In the genomic region with DNA sequence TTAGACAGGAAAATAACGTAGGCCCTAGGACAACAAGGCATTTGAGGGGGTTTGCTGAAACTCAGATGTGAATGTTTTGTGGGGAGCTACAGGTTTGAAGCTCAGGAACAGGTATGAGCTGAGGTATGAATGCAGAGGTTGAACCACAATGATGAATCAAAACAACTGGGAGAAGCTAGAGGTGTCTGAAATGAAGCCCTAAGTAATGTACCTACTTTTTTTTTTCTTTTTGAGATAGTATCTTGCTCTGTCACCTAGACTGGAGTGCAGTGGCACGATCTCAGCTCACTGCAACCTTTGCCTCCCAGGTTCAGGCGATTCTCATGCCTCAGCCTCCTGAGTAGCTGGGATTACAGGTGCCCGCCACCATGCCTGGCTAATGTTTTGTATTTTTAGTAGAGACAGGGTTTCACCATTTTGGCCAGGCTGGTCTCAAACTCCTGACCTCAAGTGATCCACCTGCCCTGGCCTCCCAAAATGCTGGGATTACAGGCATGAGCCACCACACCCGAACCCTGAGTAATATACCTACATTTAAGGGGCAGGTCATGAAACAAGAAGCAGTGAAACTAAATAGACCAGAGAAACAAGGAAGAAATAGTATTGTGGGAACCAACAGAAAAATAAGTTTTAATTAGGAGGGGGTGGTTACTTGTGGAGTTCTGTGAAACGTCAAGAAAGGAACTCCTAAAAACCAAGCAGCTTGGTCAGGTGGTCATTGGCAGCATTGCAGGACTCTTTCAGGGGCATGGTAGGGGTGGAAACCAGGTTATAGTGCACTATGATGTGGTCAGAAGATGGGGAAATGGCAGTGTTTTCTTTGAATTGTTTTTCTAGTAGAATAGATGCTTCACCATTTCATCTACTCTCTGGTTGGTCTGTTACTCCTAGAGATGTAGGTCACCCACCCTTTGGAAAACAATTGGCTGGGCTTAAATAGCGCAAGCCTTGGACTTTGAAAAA, we compare ENCODE assay signal across 1 cellular context.
TF ChIP-seq lines count a peak whose summit lies in the region.

No MANE protein-coding gene starts in this region.

TF ChIP-seq in H1, 55 proteins besides CTCF, POLR2A, EP300 and RAD21:
- TF ChIP-seq KDM5A (IDR thresholded peaks at IDR 0.05; ENCODE audit: low read length) (no peak), YY1 (IDR thresholded peaks at IDR 0.05; ENCODE audit: low read depth, low read length) (no peak), SIRT6 (IDR thresholded peaks at IDR 0.05; ENCODE audit: low read length) (no peak), SIN3A (conservative IDR thresholded peaks at IDR 0.05 in 1 of 2, IDR thresholded peaks at IDR 0.05 in 1 of 2; ENCODE audit: low read depth in 1 of 2, low read length in 2 of 2) (no peak), FOSL1 (IDR thresholded peaks at IDR 0.05; ENCODE audit: insufficient read depth, low read depth, low read length) (no peak), CHD7 (IDR thresholded peaks at IDR 0.05; ENCODE audit: insufficient replicate concordance, low read length) (no peak), RXRA (IDR thresholded peaks at IDR 0.05; ENCODE audit: insufficient read depth, low read depth, low read length) (no peak), TAF7 (optimal IDR thresholded peaks at IDR 0.05; ENCODE audit: borderline replicate concordance, low read depth, low read length) (no peak), SP4 (IDR thresholded peaks at IDR 0.05; ENCODE audit: low read length) (no peak), TCF12 (IDR thresholded peaks at IDR 0.05; ENCODE audit: low read depth, low read length) (no peak), CBX5 (IDR thresholded peaks at IDR 0.05; ENCODE audit: low read depth, low read length) (no peak), KDM1A (IDR thresholded peaks at IDR 0.05; ENCODE audit: borderline replicate concordance, low read length) (no peak), CEBPB (IDR thresholded peaks at IDR 0.05; ENCODE audit: low read depth, low read length) (no peak), MAX (IDR thresholded peaks at IDR 0.05) (no peak), GABPA (IDR thresholded peaks at IDR 0.05; ENCODE audit: borderline replicate concordance, insufficient read depth, low read length) (no peak)
- TF ChIP-seq, protein P1, sequence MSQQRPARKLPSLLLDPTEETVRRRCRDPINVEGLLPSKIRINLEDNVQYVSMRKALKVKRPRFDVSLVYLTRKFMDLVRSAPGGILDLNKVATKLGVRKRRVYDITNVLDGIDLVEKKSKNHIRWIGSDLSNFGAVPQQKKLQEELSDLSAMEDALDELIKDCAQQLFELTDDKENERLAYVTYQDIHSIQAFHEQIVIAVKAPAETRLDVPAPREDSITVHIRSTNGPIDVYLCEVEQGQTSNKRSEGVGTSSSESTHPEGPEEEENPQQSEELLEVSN (IDR thresholded peaks at IDR 0.05): no peak
